In genomic region chr7:135942614-135943013, GRCh38 we compare ENCODE assay signal across 12 cellular contexts. TPM values are rescaled to one million over a fixed set of nuclear protein-coding genes. Genes with fewer than 3 reads are reported as not detected.
DNase-seq lines count a peak whose midpoint lies in the region; ATAC-seq and TF ChIP-seq lines count a peak whose summit lies in the region.
"Had no signal": no experiment of that assay in that cellular context is flagged by ENCODE, and none has a peak within 500 bp of the region (broad histone marks: within the 10 kb centered on the region; RNA-seq: fewer than 3 reads in every experiment).

No MANE protein-coding gene starts in this region.

- H3K9me2 ChIP-seq in PC-3 (replicated peaks; ENCODE audit: low read length): no peaks in the 10 kb centered on the region

- H3K36me3 ChIP-seq in PC-3 (ENCODE audit: low read depth, low read length): peaks cover 6% of the 10 kb centered on the region; the same call in 1 of the 2 replicates
- H3K36me3 ChIP-seq: ovary had no signal

- POLR2A ChIA-PET in PC-3 (lab: Charles Lee; ENCODE audit: unreplicated experiment): no interaction called here

- no peak overlapping the region for H3K27ac ChIP-seq in PC-3 (ENCODE audit: low read length)
- H3K27ac ChIP-seq: ovary had no signal

- no peak overlapping the region for H3K4me2 ChIP-seq in PC-3 (ENCODE audit: low read length)

- no peak overlapping the region for H3K9ac ChIP-seq in PC-3 (ENCODE audit: low read length)

- no peaks in the 10 kb centered on the region for H3K27me3 ChIP-seq in PC-3 (ENCODE audit: low read length)
- H3K27me3 ChIP-seq: ovary had no signal

- no peaks in the 10 kb centered on the region for H4K20me1 ChIP-seq in PC-3 (ENCODE audit: low read length)

- ATAC-seq in GM18502 (IDR thresholded peaks at IDR 0.05; ENCODE audit: poor library complexity, unreplicated experiment) (peak; percentile 81), GM19468 (IDR thresholded peaks at IDR 0.05; ENCODE audit: extremely low read depth, unreplicated experiment) (peak; percentile 42), HG02938 (IDR thresholded peaks at IDR 0.05; ENCODE audit: unreplicated experiment) (peak; percentile 82), HG03575 (IDR thresholded peaks at IDR 0.05; ENCODE audit: extremely low read depth, insufficient number of reproducible peaks, low FRiP score, unreplicated experiment) (peak; percentile 73), PC-3 (no peak)

- H3K4me1 Mint-ChIP-seq in chondrocyte (ENCODE audit: low read depth): peaks cover 23% of the 10 kb centered on the region

- BruUV-seq in PC-3 (replicated peaks; lab: Mats Ljungman, UMichigan): no TSS peak

- TF ChIP-seq CTCF in chondrocyte (IDR thresholded peaks at IDR 0.05) (no peak), PC-3 (conservative IDR thresholded peaks at IDR 0.05; ENCODE audit: low read depth, low read length) (no peak)

- H3K4me1 ChIP-seq in PC-3 (ENCODE audit: insufficient read depth, low read length): no peaks in the 10 kb centered on the region

- no peaks in the 10 kb centered on the region for H3K36me3 Mint-ChIP-seq in chondrocyte (ENCODE audit: low read depth)

- no peak overlapping the region for H3K27ac Mint-ChIP-seq in chondrocyte (ENCODE audit: unreplicated experiment)

- H2AFZ ChIP-seq in PC-3 (ENCODE audit: low read length): no peak overlapping the region

- CTCF ChIA-PET in PC-3 (lab: Charles Lee): no interaction called here

- H3K79me2 ChIP-seq in PC-3 (ENCODE audit: low read length): peaks cover 19% of the 10 kb centered on the region; the same call in 1 of the 2 replicates

- no peaks in the 10 kb centered on the region for H3K9me3 Mint-ChIP-seq in chondrocyte (ENCODE audit: low read depth)

- H3K4me3 ChIP-seq in PC-3 (ENCODE audit: low read length): no peak overlapping the region
- H3K4me3 ChIP-seq: ovary had no signal

- H3K27me3 Mint-ChIP-seq in chondrocyte (ENCODE audit: low read depth): no peaks in the 10 kb centered on the region

- H3F3A ChIP-seq in PC-3 (ENCODE audit: low read length, unreplicated experiment): no peaks in the 10 kb centered on the region

- no peak overlapping the region for H3K4me3 Mint-ChIP-seq in chondrocyte (ENCODE audit: unreplicated experiment)

- DNase-seq in chondrocyte (ENCODE audit: low spot score): no peak
- no peak for DNase-seq in EL
- DNase-seq in PC-3: no peak
- no peak for DNase-seq in NCI-H187 treated with DMSO at 0.1 percent for 48 hours (lab: John Stamatoyannopoulos, UW)
- DNase-seq: C1 segment of cervical spinal cord; NCI-H1930; ovary; stimulated activated CD4-positive, alpha-beta T cell treated with anti-CD3 and anti-CD28 coated beads, Interleukin-4, amount 100 ng/mL, for 24 hours had no signal

- H3K9me3 ChIP-seq in PC-3 (ENCODE audit: low read length): no peaks in the 10 kb centered on the region
- H3K9me3 ChIP-seq: ovary had no signal

- intact Hi-C loops in PC-3 (cut with micrococcal nuclease): no loop called here

RNA-seq across cellular contexts. Expression of gene MTPN, which starts 34.5 kb away (rescaled TPM):
- total RNA-seq in chondrocyte (134 to 148 TPM (median 142 TPM) in 3 replicates), PC-3 (2014; rRNA removed) (96.0 and 113 TPM in 2 replicates)
